In genomic region chr6:37127961-37128862, GRCh38 we compare ENCODE assay signal across 12 cellular contexts. TPM values are rescaled to one million over a fixed set of nuclear protein-coding genes. Genes with fewer than 3 reads are reported as not detected.
DNase-seq lines count a peak whose midpoint lies in the region; ATAC-seq and TF ChIP-seq lines count a peak whose summit lies in the region.
"Had no signal": no experiment of that assay in that cellular context is flagged by ENCODE, and none has a peak within 500 bp of the region (broad histone marks: within the 10 kb centered on the region; RNA-seq: fewer than 3 reads in every experiment).

No MANE protein-coding gene starts in this region.

- TF ChIP-seq POLR2A in gastrocnemius medialis (IDR thresholded peaks at IDR 0.05) (no peak), testis (IDR thresholded peaks at IDR 0.05) (no peak)

- in situ Hi-C loops in gastrocnemius medialis (cut with MboI; ENCODE audit: low sequenced_read_pairs in 4 of 4), result no loop called here

- DNase-seq in HCEC 1CT (peak; percentile 75), astrocyte of the hippocampus (ENCODE audit: low read depth, low spot score) (peak; percentile 66), left ventricle myocardium superior (peak; percentile 42), gastrocnemius medialis (peak; percentile 36 to 41), testis (no peak), NOMO-1 (lab: John Stamatoyannopoulos, UW; ENCODE audit: unreplicated experiment in 2 of 2) (no peak)
- DNase-seq: DMS53; esophagus squamous epithelium; naive thymus-derived CD8-positive, alpha-beta T cell; NCI-H2029 had no signal

- ATAC-seq in left ventricle myocardium superior (peak; percentile 74), gastrocnemius medialis (peak; percentile 23 to 41), GM19455 (IDR thresholded peaks at IDR 0.05; ENCODE audit: unreplicated experiment) (no peak), HG02884 (IDR thresholded peaks at IDR 0.05; ENCODE audit: unreplicated experiment) (no peak)
- ATAC-seq: naive thymus-derived CD8-positive, alpha-beta T cell had no signal

- H3K27me3 ChIP-seq in gastrocnemius medialis (no peaks in the 10 kb centered on the region), testis (no peaks in the 10 kb centered on the region)

- intact Hi-C loops in left ventricle myocardium superior (cut with micrococcal nuclease) (no loop called here), gastrocnemius medialis (cut with DNase I; ENCODE audit: low total_unique reads) (no loop called here), testis (cut with DNase I; ENCODE audit: low total_unique reads) (no loop called here)

- H3K27ac ChIP-seq in gastrocnemius medialis, result peak overlapping the region; percentile 71 to 95 (median 92)
- H3K27ac ChIP-seq in testis, result no peak overlapping the region

- TF ChIP-seq CTCF in gastrocnemius medialis (IDR thresholded peaks at IDR 0.05 in 4 of 5, conservative IDR thresholded peaks at IDR 0.05 in 1 of 5) (no peak), testis (IDR thresholded peaks at IDR 0.05) (no peak)

- peaks cover 27 to 43% of the 10 kb centered on the region in 2 donors for H3K4me1 ChIP-seq in gastrocnemius medialis
- H3K4me1 ChIP-seq in testis, result peaks cover 15% of the 10 kb centered on the region

- no peaks in the 10 kb centered on the region for H3K9me3 ChIP-seq in gastrocnemius medialis
- no peaks in the 10 kb centered on the region for H3K9me3 ChIP-seq in testis
- H3K9me3 ChIP-seq: esophagus squamous epithelium had no signal

- 68 to 75% methylated on average over 8 of the region's 8 CpGs for WGBS in testis, 2 donors

- H3K4me3 ChIP-seq in gastrocnemius medialis (no peak overlapping the region), testis (no peak overlapping the region)
- H3K4me3 ChIP-seq: esophagus squamous epithelium had no signal

- no peaks in the 10 kb centered on the region for H3K36me3 ChIP-seq in gastrocnemius medialis
- no peaks in the 10 kb centered on the region for H3K36me3 ChIP-seq in testis (ENCODE audit: low read depth, missing control alignments)
- H3K36me3 ChIP-seq: esophagus squamous epithelium had no signal

RNA-seq across cellular contexts. Expression of gene PIM1, which starts 41.7 kb away (rescaled TPM):
- 35.0 TPM for total RNA-seq in left ventricle myocardium superior
- total RNA-seq in gastrocnemius medialis, result 10 to 100 TPM in 2 of 4 donors, 1 to 10 TPM in 2; 5.0 to 23.0 (median 13.0) TPM
- 10 to 100 TPM; 20.4 to 30.8 TPM for total RNA-seq in testis
- 28.0 TPM for polyA plus RNA-seq in testis (ENCODE audit: insufficient read depth, low read depth, low replicate concordance)

Comparison
In these comparisons a context has a peak if more than half of its experiments do, and no peak if none do; other contexts are left out.
1. DNase-seq: peak in HCEC 1CT (single experiment), astrocyte of the hippocampus (single experiment), left ventricle myocardium superior (single experiment) and gastrocnemius medialis (2 of 2); none in testis (single experiment) and NOMO-1 (0 of 2).
2. ATAC-seq: peak in left ventricle myocardium superior (single experiment) and gastrocnemius medialis (2 of 2); none in GM19455 (single experiment) and HG02884 (single experiment).
3. H3K27ac ChIP-seq: peak in gastrocnemius medialis (4 of 4); none in testis (0 of 2).